13 cellular contexts compared by ENCODE assay signal in the genomic region with DNA sequence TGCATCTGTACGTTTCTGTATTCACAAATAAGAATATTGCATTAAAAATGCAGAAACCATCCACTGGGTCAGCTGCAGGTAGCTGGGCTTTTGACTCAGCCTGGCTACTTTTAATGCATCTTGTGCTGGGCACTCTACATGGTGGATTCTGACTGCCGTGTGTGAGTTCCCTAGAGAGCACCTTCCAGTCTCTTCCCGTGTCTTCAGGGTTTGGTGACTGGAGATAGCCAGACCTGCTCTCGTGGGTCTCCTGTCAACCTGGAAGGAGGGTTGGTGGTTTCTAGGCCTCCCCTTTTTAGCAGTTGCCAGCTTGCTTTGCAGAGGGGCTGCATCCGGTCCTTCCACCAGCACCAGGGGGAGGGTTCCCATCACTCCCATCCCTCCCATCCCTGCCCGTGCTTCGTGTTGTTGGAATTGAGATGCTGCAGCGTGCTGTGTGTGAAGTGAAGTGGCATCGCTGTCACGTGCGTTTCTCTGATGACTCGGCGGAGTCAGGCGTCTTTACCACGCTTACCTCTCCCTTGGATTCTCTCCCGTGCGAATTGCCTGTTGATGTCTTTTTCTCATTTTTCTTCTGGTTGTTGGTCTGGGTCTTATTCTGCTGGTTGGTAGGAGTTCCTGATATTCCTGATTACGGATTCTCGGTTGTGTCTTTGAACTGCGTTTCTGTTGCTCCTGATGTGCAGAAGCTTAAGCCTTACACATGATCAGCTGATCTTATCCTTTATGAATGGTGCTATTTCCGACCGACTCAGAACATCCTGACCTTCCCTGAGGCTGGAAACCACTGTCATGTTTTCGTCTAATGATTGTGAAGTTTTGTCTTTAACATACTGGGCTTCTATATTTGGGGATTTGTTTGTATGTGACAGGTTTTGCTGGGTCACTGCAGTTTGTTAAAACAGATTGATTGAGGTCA. TPM values are rescaled to one million over a fixed set of nuclear protein-coding genes. Genes with fewer than 3 reads are reported as not detected.
A peak's percentile ranks its signal among the peaks of the same experiment; 100 is the strongest.
DNase-seq lines count a peak whose midpoint lies in the region; ATAC-seq and TF ChIP-seq lines count a peak whose summit lies in the region.
"Had no signal": no experiment of that assay in that cellular context is flagged by ENCODE, and none has a peak within 500 bp of the region (broad histone marks: within the 10 kb centered on the region; RNA-seq: fewer than 3 reads in every experiment).

No MANE protein-coding gene starts in this region.

- in situ Hi-C loops in Panc1 (cut with HindIII; ENCODE audit: low pct_unique_long_range_greater_than_20kb, low sequenced_read_pairs) = no loop called here

- BruUV-seq in Panc1 (replicated peaks; lab: Mats Ljungman, UMichigan) = TSS peak; percentile 61

- H3K4me3 ChIP-seq in Panc1 (ENCODE audit: low read depth in 2 of 2, low read length in 2 of 2) = no peak overlapping the region
- H3K4me3 ChIP-seq: SJCRH30, suprapubic skin had no signal

- H3K27me3 ChIP-seq in Panc1 (ENCODE audit: control insufficient read depth, insufficient read depth, low read length) = no peaks in the 10 kb centered on the region
- H3K27me3 ChIP-seq: SJCRH30, suprapubic skin had no signal

- DNase-seq in Panc1 (ENCODE audit: low read depth, low spot score) = no peak
- peak; percentile 7 for DNase-seq in fibroblast of peridontal ligament (ENCODE audit: extremely low read depth)
- DNase-seq in D341Med (ENCODE audit: low spot score) = no peak
- no peak for DNase-seq in amniotic stem cell (lab: John Stamatoyannopoulos, UW)
- DNase-seq: activated CD4-positive, CD25-positive, alpha-beta regulatory T cell treated with anti-CD3 and anti-CD28 coated beads, Interleukin-2, amount 50 U/mL, for 72 hours; activated naive CD4-positive, alpha-beta T cell treated with anti-CD3 and anti-CD28 coated beads, Interleukin-2, amount 50 U/mL, for 16 hours; effector memory CD4-positive, alpha-beta T cell; NCI-H526; SJCRH30 had no signal

- TF ChIP-seq CTCF in 22Rv1 (IDR thresholded peaks at IDR 0.05) (no peak), Panc1 (IDR thresholded peaks at IDR 0.05) (no peak)

- CTCF ChIA-PET in Panc1 (lab: Charles Lee) = no interaction called here

- intact Hi-C loops in Panc1 (cut with micrococcal nuclease; ENCODE audit: unreplicated experiment) = no loop called here

- POLR2A ChIA-PET in Panc1 (lab: Charles Lee) = no interaction called here

- H3K4me1 ChIP-seq in Panc1 (ENCODE audit: control insufficient read depth, insufficient read depth, low read length) = no peaks in the 10 kb centered on the region
- H3K4me1 ChIP-seq: SJCRH30 had no signal

- peaks cover 5% of the 10 kb centered on the region for H3K36me3 ChIP-seq in Panc1 (ENCODE audit: control insufficient read depth, insufficient read depth, low read length)

- no peak for ATAC-seq in Panc1
- no peak for ATAC-seq in GM18868 (IDR thresholded peaks at IDR 0.05; ENCODE audit: unreplicated experiment)

- H3K27ac ChIP-seq in 22Rv1 (peak overlapping the region; percentile 29), Panc1 (ENCODE audit: low read length) (no peak overlapping the region)
- H3K27ac ChIP-seq: C4-2B, SJCRH30, suprapubic skin had no signal

- no peaks in the 10 kb centered on the region for H3K9me3 ChIP-seq in Panc1 (ENCODE audit: control insufficient read depth, insufficient read depth, low read depth, low read length)
- H3K9me3 ChIP-seq: suprapubic skin had no signal

RNA-seq across cellular contexts. Expression of gene FBXW5, which starts 16.9 kb away (rescaled TPM):
- 72.6 TPM for total RNA-seq in Panc1 (2021; ENCODE audit: unreplicated experiment)
- 93.9 TPM for polyA plus RNA-seq in Panc1 (2012; ENCODE audit: insufficient read length)

RNA-seq across cellular contexts. Expression of gene C8G, which starts 17.4 kb away (rescaled TPM):
- total RNA-seq in Panc1 (2021; ENCODE audit: unreplicated experiment) = 2.9 TPM
- polyA plus RNA-seq in Panc1 (2012; ENCODE audit: insufficient read length) = 2.8 TPM
- total RNA-seq: SJCRH30 had no signal

RNA-seq across cellular contexts. Expression of gene LCN12, which starts 24.5 kb away (rescaled TPM):
- 2.5 TPM for total RNA-seq in Panc1 (2021; ENCODE audit: unreplicated experiment)
- 3.0 TPM for polyA plus RNA-seq in Panc1 (2012; ENCODE audit: insufficient read length)
- total RNA-seq: SJCRH30 had no signal

RNA-seq across cellular contexts. Expression of gene TRAF2, which starts 41.3 kb away (rescaled TPM):
- 48.7 TPM for total RNA-seq in Panc1 (2021; ENCODE audit: unreplicated experiment)
- polyA plus RNA-seq in Panc1 (2012; ENCODE audit: insufficient read length) = 43.7 TPM

RNA-seq across cellular contexts. Expression of gene PTGDS, which starts 49.7 kb away (rescaled TPM):
- total RNA-seq in Panc1 (2021; ENCODE audit: unreplicated experiment) = 13.7 TPM
- 15.8 TPM for polyA plus RNA-seq in Panc1 (2012; ENCODE audit: insufficient read length)
- total RNA-seq: SJCRH30 had no signal
